27 cellular contexts compared by ENCODE assay signal in the genomic region with DNA sequence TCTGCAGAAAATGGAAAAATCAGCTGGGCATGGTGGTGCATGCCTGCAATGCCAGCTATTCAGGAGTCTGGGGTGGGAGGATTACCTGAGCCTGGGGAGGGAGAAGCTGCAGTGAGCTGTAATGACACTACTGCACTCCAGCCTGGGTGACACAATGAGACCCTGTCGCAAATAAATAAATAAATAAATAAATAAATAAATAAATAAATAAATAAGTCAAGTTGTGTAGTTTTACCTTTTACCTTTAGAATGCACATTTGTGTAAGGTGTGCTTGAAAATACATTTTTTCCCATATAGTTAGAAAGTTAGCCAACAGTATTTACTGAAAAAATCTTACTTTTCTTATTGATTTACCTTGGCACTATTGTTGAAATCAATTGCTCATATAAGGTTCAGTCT.
"Had no signal": no experiment of that assay in that cellular context is flagged by ENCODE, and none has a peak within 500 bp of the region (broad histone marks: within the 10 kb centered on the region; RNA-seq: fewer than 3 reads in every experiment).

No MANE protein-coding gene starts in this region.

- DNase-seq: stimulated activated CD4-positive, alpha-beta T cell treated with anti-CD3 and anti-CD28 coated beads, Interleukin-2, amount 100 ng/mL, for 48 hours; stimulated activated CD4-positive, alpha-beta T cell treated with anti-CD3 and anti-CD28 coated beads, Interleukin-4, amount 100 ng/mL, for 1 hour; stimulated activated CD4-positive, alpha-beta T cell treated with anti-CD3 and anti-CD28 coated beads, Interleukin-4, amount 100 ng/mL, for 24 hours; stimulated activated CD4-positive, alpha-beta T cell treated with anti-CD3 and anti-CD28 coated beads, Interleukin-4, amount 100 ng/mL, for 4 hours; stimulated activated CD8-positive, alpha-beta memory T cell treated with anti-CD3 and anti-CD28 coated beads, Interleukin-4, amount 100 ng/mL, for 48 hours; stimulated activated naive B cell treated with anti-CD40 and anti-IgM and Interleukin-4, amounts not matched to agents 10 μg/mL and 1 μg/mL and 100 μg/mL, for 72 hours; stimulated activated naive CD4-positive, alpha-beta T cell; stimulated activated naive CD4-positive, alpha-beta T cell treated with Interleukin-2 at 50 U/mL for 16 hours; stimulated activated naive CD8-positive, alpha-beta T cell treated with anti-CD3 and anti-CD28 coated beads, Interleukin-15, amount 100 ng/mL, for 72 hours; stimulated activated naive CD8-positive, alpha-beta T cell treated with anti-CD3 and anti-CD28 coated beads, Interleukin-15, Interleukin-2, amounts not matched to agents 100 U/mL and 50 U/mL, for 24 hours; stomach; substantia nigra; testis; thyroid gland; tibial artery; transverse colon; trophoblast cell; upper lobe of left lung; upper lobe of right lung; uterus had no signal

- H3K4me3 ChIP-seq: stomach, suprapubic skin, testis, thoracic aorta, thyroid gland, tibial artery, tibial nerve, transverse colon, upper lobe of left lung, upper lobe of right lung, uterus, vagina had no signal

- H3K4me1 ChIP-seq: stomach, suprapubic skin, testis, thyroid gland, tibial nerve, transverse colon, upper lobe of left lung, upper lobe of right lung, uterus, vagina had no signal

- H3K36me3 ChIP-seq: stomach, suprapubic skin, thoracic aorta, thyroid gland, tibial artery, transverse colon, upper lobe of left lung, upper lobe of right lung, uterus, vagina had no signal

- H3K9me3 ChIP-seq: stomach, suprapubic skin, testis, thoracic aorta, thyroid gland, tibial artery, transverse colon, upper lobe of left lung, upper lobe of right lung, uterus, vagina had no signal

- ATAC-seq: stimulated activated effector memory CD8-positive, alpha-beta T cell treated with anti-CD3 and anti-CD28 coated beads, Interleukin-12 subunit alpha, Interleukin-12 subunit beta, amount 100 ng/mL, for 72 hours; stimulated activated memory B cell treated with anti-CD40 and anti-IgM and Interleukin-4, amounts not matched to agents 10 μg/mL and 1 μg/mL and 100 μg/mL, for 72 hours; stimulated activated naive B cell treated with anti-CD40 and anti-IgM and Interleukin-4, amounts not matched to agents 10 μg/mL and 1 μg/mL and 100 μg/mL, for 72 hours; stimulated activated naive CD8-positive, alpha-beta T cell treated with anti-CD3 and anti-CD28 coated beads, Interleukin-15, amount 100 ng/mL, for 72 hours; stimulated activated naive CD8-positive, alpha-beta T cell treated with anti-CD3 and anti-CD28 coated beads, Interleukin-15, Interleukin-2, amounts not matched to agents 100 U/mL and 50 U/mL, for 24 hours; upper lobe of right lung had no signal

- H3K27ac ChIP-seq: stomach, suprapubic skin, testis, thoracic aorta, thyroid gland, tibial artery, tibial nerve, transverse colon, upper lobe of left lung, upper lobe of right lung, uterus, vagina had no signal

- FAIRE-seq: urothelium cell line had no signal
